ENCODE assay signal across 8 cellular contexts in the genomic region with DNA sequence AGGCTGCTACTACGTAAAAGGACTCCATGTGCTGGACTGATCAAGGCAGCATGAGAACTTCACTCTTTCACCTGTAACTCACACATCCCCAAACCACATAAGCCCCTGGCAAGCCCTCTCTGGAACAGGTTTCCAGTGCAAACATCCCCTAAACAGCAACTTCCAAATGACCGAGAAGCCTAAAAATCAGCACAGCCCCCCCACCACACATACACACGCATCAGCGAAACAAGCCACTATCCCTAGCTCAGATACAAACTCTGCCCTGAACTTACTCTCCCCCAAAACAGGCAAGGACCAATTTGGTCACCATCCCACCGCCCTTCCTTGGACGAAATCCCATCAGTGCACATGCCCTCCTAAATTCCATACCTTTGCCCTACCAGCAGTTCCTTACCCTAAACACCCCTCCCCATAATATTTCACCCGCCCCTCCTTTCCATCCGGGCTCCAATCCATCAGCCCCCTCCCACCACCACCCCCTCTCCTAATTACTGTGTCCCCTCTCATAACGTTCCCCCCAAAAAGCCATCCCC. TPM values are rescaled to one million over a fixed set of nuclear protein-coding genes. Genes with fewer than 3 reads are reported as not detected.
DNase-seq lines count a peak whose midpoint lies in the region; ATAC-seq lines count a peak whose summit lies in the region.

No MANE protein-coding gene starts in this region.

- POLR2A ChIA-PET in activated naive CD8-positive, alpha-beta T cell treated with anti-CD3 and anti-CD28 coated beads, Interleukin-2, amount 10 ng/mL, durations not matched to agents 7 days and 5 days (lab: Charles Lee) = interaction anchor here (0.7 to 2.0 kb wide), 4 partner anchors 11 to 705 kb away, joined by 3 to 10 read pairs (median 4); a partner anchor contains a TSS

- no peak for ATAC-seq in activated naive CD8-positive, alpha-beta T cell treated with anti-CD3 and anti-CD28 coated beads, Interleukin-2, amount 10 ng/mL, durations not matched to agents 7 days and 5 days (ENCODE audit: low read depth)

- H3K27ac Mint-ChIP-seq in activated naive CD8-positive, alpha-beta T cell treated with anti-CD3 and anti-CD28 coated beads, Interleukin-2, amount 10 ng/mL, durations not matched to agents 7 days and 5 days = peak overlapping the region; percentile 97
- H3K27ac Mint-ChIP-seq in immature natural killer cell = peak overlapping the region; percentile 91 to 98 (median 96)
- peak overlapping the region; percentile 98 for H3K27ac Mint-ChIP-seq in stimulated activated naive CD8-positive, alpha-beta T cell treated with anti-CD3 and anti-CD28 coated beads, Interleukin-15, Interleukin-2, amounts not matched to agents 100 ng/mL and 50 ng/mL, for 24 hours

- peaks cover 17% of the 10 kb centered on the region for H3K36me3 Mint-ChIP-seq in activated naive CD8-positive, alpha-beta T cell treated with anti-CD3 and anti-CD28 coated beads, Interleukin-2, amount 10 ng/mL, durations not matched to agents 7 days and 5 days
- H3K36me3 Mint-ChIP-seq in immature natural killer cell = peaks cover 0 to 12% (median 3%) of the 10 kb centered on the region in 3 donors
- peaks cover 38% of the 10 kb centered on the region for H3K36me3 Mint-ChIP-seq in stimulated activated naive CD8-positive, alpha-beta T cell treated with anti-CD3 and anti-CD28 coated beads, Interleukin-15, Interleukin-2, amounts not matched to agents 100 ng/mL and 50 ng/mL, for 24 hours (ENCODE audit: low read depth)

- no peaks in the 10 kb centered on the region for H3K9me3 Mint-ChIP-seq in activated naive CD8-positive, alpha-beta T cell treated with anti-CD3 and anti-CD28 coated beads, Interleukin-2, amount 10 ng/mL, durations not matched to agents 7 days and 5 days
- H3K9me3 Mint-ChIP-seq in immature natural killer cell = no peaks in the 10 kb centered on the region
- H3K9me3 Mint-ChIP-seq in stimulated activated naive CD8-positive, alpha-beta T cell treated with anti-CD3 and anti-CD28 coated beads, Interleukin-15, Interleukin-2, amounts not matched to agents 100 ng/mL and 50 ng/mL, for 24 hours = no peaks in the 10 kb centered on the region

- peak overlapping the region; percentile 99 for H3K4me3 Mint-ChIP-seq in activated naive CD8-positive, alpha-beta T cell treated with anti-CD3 and anti-CD28 coated beads, Interleukin-2, amount 10 ng/mL, durations not matched to agents 7 days and 5 days
- H3K4me3 Mint-ChIP-seq in immature natural killer cell = peak overlapping the region; percentile 89 to 99 (median 94)
- H3K4me3 Mint-ChIP-seq in stimulated activated naive CD8-positive, alpha-beta T cell treated with anti-CD3 and anti-CD28 coated beads, Interleukin-15, Interleukin-2, amounts not matched to agents 100 ng/mL and 50 ng/mL, for 24 hours = peak overlapping the region; percentile 98

- H3K4me1 Mint-ChIP-seq in activated naive CD8-positive, alpha-beta T cell treated with anti-CD3 and anti-CD28 coated beads, Interleukin-2, amount 10 ng/mL, durations not matched to agents 7 days and 5 days = peaks cover 34% of the 10 kb centered on the region
- H3K4me1 Mint-ChIP-seq in immature natural killer cell = peaks cover 45 to 57% of the 10 kb centered on the region in 2 donors
- peaks cover 52% of the 10 kb centered on the region for H3K4me1 Mint-ChIP-seq in stimulated activated naive CD8-positive, alpha-beta T cell treated with anti-CD3 and anti-CD28 coated beads, Interleukin-15, Interleukin-2, amounts not matched to agents 100 ng/mL and 50 ng/mL, for 24 hours (ENCODE audit: low read depth)

- no peaks in the 10 kb centered on the region for H3K27me3 Mint-ChIP-seq in activated naive CD8-positive, alpha-beta T cell treated with anti-CD3 and anti-CD28 coated beads, Interleukin-2, amount 10 ng/mL, durations not matched to agents 7 days and 5 days
- peaks cover 6 to 12% (median 9%) of the 10 kb centered on the region in 3 donors for H3K27me3 Mint-ChIP-seq in immature natural killer cell (ENCODE audit: low read depth in 3 of 3)
- H3K27me3 Mint-ChIP-seq in stimulated activated naive CD8-positive, alpha-beta T cell treated with anti-CD3 and anti-CD28 coated beads, Interleukin-15, Interleukin-2, amounts not matched to agents 100 ng/mL and 50 ng/mL, for 24 hours = no peaks in the 10 kb centered on the region

- peak; percentile 17 to 27 for DNase-seq in stimulated activated CD4-positive, alpha-beta T cell treated with anti-CD3 and anti-CD28 coated beads, Interleukin-2, amount 100 ng/mL, for 24 hours
- no peak for DNase-seq in stimulated activated CD4-positive, alpha-beta T cell treated with anti-CD3 and anti-CD28 coated beads, Interleukin-4, amount 100 ng/mL, for 4 hours
- DNase-seq in activated naive CD8-positive, alpha-beta T cell treated with anti-CD3 and anti-CD28 coated beads, Interleukin-2, amount 10 ng/mL, durations not matched to agents 7 days and 5 days = peak; percentile 43
- DNase-seq in immature natural killer cell = peak; percentile 9 to 10 (median 9)
- DNase-seq in NCI-H1694 treated with DMSO at 0.1 percent for 48 hours (lab: John Stamatoyannopoulos, UW) = no peak
- no peak for DNase-seq in T-helper 9 cell
- DNase-seq in NCI-H2081 (lab: John Stamatoyannopoulos, UW) = no peak

RNA-seq across cellular contexts. Expression of a gene that starts 0.7 kb away (rescaled TPM):
- total RNA-seq in activated naive CD8-positive, alpha-beta T cell treated with anti-CD3 and anti-CD28 coated beads, Interleukin-2, amount 10 ng/mL, durations not matched to agents 7 days and 5 days = 10 to 100 TPM; 46.9 to 51.4 TPM
- polyA plus RNA-seq in immature natural killer cell = 10 to 100 TPM; 56.5 to 82.6 (median 77.9) TPM

RNA-seq across cellular contexts. Expression of a gene that starts 4.8 kb away (rescaled TPM):
- 10 to 100 TPM; 18.7 to 18.8 TPM for total RNA-seq in activated naive CD8-positive, alpha-beta T cell treated with anti-CD3 and anti-CD28 coated beads, Interleukin-2, amount 10 ng/mL, durations not matched to agents 7 days and 5 days
- 10 to 100 TPM; 30.9 to 41.6 (median 31.5) TPM for polyA plus RNA-seq in immature natural killer cell

RNA-seq across cellular contexts. Expression of a gene that starts 51.0 kb away (rescaled TPM):
- 10 to 100 TPM; 30.3 to 31.7 TPM for total RNA-seq in activated naive CD8-positive, alpha-beta T cell treated with anti-CD3 and anti-CD28 coated beads, Interleukin-2, amount 10 ng/mL, durations not matched to agents 7 days and 5 days
- 10 to 100 TPM; 31.6 to 40.3 (median 38.3) TPM for polyA plus RNA-seq in immature natural killer cell

RNA-seq across cellular contexts. Expression of a gene that starts 57.7 kb away (rescaled TPM):
- total RNA-seq in activated naive CD8-positive, alpha-beta T cell treated with anti-CD3 and anti-CD28 coated beads, Interleukin-2, amount 10 ng/mL, durations not matched to agents 7 days and 5 days = 10 to 100 TPM; 46.2 to 48.4 TPM
- polyA plus RNA-seq in immature natural killer cell = 10 to 100 TPM; 12.0 to 28.7 (median 20.3) TPM

Comparison
In these comparisons a context has a peak if more than half of its experiments do, and no peak if none do; other contexts are left out.
1. DNase-seq: peak in stimulated activated CD4-positive, alpha-beta T cell treated with anti-CD3 and anti-CD28 coated beads, Interleukin-2, amount 100 ng/mL, for 24 hours (2 of 2), activated naive CD8-positive, alpha-beta T cell treated with anti-CD3 and anti-CD28 coated beads, Interleukin-2, amount 10 ng/mL, durations not matched to agents 7 days and 5 days (single experiment) and immature natural killer cell (3 of 3); none in stimulated activated CD4-positive, alpha-beta T cell treated with anti-CD3 and anti-CD28 coated beads, Interleukin-4, amount 100 ng/mL, for 4 hours (0 of 2), NCI-H1694 treated with DMSO at 0.1 percent for 48 hours (single experiment), T-helper 9 cell (single experiment) and NCI-H2081 (0 of 2).
2. Peak in every context shown above with its lines, with median percentiles within 50 percentile points of each other: H3K27ac Mint-ChIP-seq and H3K4me3 Mint-ChIP-seq.